ENCODE assay signal across 1 cellular context in genomic region chrX:68699960-68700746, GRCh38.
TF ChIP-seq lines count a peak whose summit lies in the region.

No MANE protein-coding gene starts in this region.

TF ChIP-seq in K562, 482 proteins besides CTCF, POLR2A, EP300 and RAD21 (continued from another document):
- TF ChIP-seq, protein P1, sequence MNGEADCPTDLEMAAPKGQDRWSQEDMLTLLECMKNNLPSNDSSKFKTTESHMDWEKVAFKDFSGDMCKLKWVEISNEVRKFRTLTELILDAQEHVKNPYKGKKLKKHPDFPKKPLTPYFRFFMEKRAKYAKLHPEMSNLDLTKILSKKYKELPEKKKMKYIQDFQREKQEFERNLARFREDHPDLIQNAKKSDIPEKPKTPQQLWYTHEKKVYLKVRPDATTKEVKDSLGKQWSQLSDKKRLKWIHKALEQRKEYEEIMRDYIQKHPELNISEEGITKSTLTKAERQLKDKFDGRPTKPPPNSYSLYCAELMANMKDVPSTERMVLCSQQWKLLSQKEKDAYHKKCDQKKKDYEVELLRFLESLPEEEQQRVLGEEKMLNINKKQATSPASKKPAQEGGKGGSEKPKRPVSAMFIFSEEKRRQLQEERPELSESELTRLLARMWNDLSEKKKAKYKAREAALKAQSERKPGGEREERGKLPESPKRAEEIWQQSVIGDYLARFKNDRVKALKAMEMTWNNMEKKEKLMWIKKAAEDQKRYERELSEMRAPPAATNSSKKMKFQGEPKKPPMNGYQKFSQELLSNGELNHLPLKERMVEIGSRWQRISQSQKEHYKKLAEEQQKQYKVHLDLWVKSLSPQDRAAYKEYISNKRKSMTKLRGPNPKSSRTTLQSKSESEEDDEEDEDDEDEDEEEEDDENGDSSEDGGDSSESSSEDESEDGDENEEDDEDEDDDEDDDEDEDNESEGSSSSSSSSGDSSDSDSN (IDR thresholded peaks at IDR 0.05; ENCODE audit: borderline replicate concordance in 1 of 2, low read depth in 2 of 2, low read length in 2 of 2), result 0 out of 4 replicates have a peak, but pooled peaks of 1 of the 2 experiments have one; percentile 29
- TF ChIP-seq YY1 (IDR thresholded peaks at IDR 0.05; ENCODE audit: borderline replicate concordance in 1 of 3, control insufficient read depth in 1 of 3, extremely low read depth in 1 of 3, insufficient read depth in 3 of 3, insufficient read length in 1 of 3, insufficient replicate concordance in 2 of 3, low read depth in 1 of 3, low read length in 2 of 3), result peak in 1 of 3 experiments; percentile 49
- peak; percentile 45; the same call in 1 of the 2 replicates for TF ChIP-seq NFIC (IDR thresholded peaks at IDR 0.05)
- no peak for TF ChIP-seq MXI1 (IDR thresholded peaks at IDR 0.05; ENCODE audit: low read depth, low read length)
- no peak for TF ChIP-seq AFF1 (IDR thresholded peaks at IDR 0.05; ENCODE audit: low read depth in 1 of 2, partially characterized antibody in 2 of 2)
- TF ChIP-seq HDAC3 (IDR thresholded peaks at IDR 0.05; ENCODE audit: borderline replicate concordance, partially characterized antibody), result peak; percentile 32
- no peak for TF ChIP-seq TBP (optimal IDR thresholded peaks at IDR 0.05; ENCODE audit: low read depth, low read length)
- no peak for TF ChIP-seq RERE (CRISPR knock-in tag; IDR thresholded peaks at IDR 0.05; ENCODE audit: borderline replicate concordance)
- TF ChIP-seq NCOA1 (IDR thresholded peaks at IDR 0.05; ENCODE audit: low read depth), result peak; percentile 44; the same call in 1 of the 2 replicates
- TF ChIP-seq MTA2 (IDR thresholded peaks at IDR 0.05; ENCODE audit: low read depth), result peak; percentile 40; the same call in 1 of the 2 replicates
- no peak for TF ChIP-seq BRF1 (IDR thresholded peaks at IDR 0.05; ENCODE audit: borderline replicate concordance, extremely low read depth, insufficient read length)
- TF ChIP-seq POLR2AphosphoS5 (IDR thresholded peaks at IDR 0.05; ENCODE audit: control insufficient read depth, insufficient read depth, low read depth, low read length), result peak; percentile 71; the same call in 1 of the 2 replicates
- TF ChIP-seq JUND (IDR thresholded peaks at IDR 0.05; ENCODE audit: borderline replicate concordance, low read depth, low read length), result 0 out of 2 replicates have a peak, but pooled peaks have one; percentile 32
- TF ChIP-seq JUND (tag; IDR thresholded peaks at IDR 0.05; ENCODE audit: borderline replicate concordance, low read depth, low read length), result no peak; the same call in 2 of the 3 replicates
- TF ChIP-seq, protein P2, sequence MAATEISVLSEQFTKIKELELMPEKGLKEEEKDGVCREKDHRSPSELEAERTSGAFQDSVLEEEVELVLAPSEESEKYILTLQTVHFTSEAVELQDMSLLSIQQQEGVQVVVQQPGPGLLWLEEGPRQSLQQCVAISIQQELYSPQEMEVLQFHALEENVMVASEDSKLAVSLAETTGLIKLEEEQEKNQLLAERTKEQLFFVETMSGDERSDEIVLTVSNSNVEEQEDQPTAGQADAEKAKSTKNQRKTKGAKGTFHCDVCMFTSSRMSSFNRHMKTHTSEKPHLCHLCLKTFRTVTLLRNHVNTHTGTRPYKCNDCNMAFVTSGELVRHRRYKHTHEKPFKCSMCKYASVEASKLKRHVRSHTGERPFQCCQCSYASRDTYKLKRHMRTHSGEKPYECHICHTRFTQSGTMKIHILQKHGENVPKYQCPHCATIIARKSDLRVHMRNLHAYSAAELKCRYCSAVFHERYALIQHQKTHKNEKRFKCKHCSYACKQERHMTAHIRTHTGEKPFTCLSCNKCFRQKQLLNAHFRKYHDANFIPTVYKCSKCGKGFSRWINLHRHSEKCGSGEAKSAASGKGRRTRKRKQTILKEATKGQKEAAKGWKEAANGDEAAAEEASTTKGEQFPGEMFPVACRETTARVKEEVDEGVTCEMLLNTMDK (IDR thresholded peaks at IDR 0.05; ENCODE audit: borderline replicate concordance, insufficient read depth, low read depth, low read length, poor library complexity, severe bottlenecking), result no peak
- TF ChIP-seq HMG20A (CRISPR knock-in tag; conservative IDR thresholded peaks at IDR 0.05), result no peak
- 0 out of 2 replicates have a peak, but pooled peaks have one; percentile 15 for TF ChIP-seq L3MBTL2 (IDR thresholded peaks at IDR 0.05)
- peak; percentile 69 for TF ChIP-seq TEAD4 (IDR thresholded peaks at IDR 0.05; ENCODE audit: low read length)
- TF ChIP-seq TEAD4 (CRISPR knock-in tag; IDR thresholded peaks at IDR 0.05; ENCODE audit: borderline replicate concordance), result no peak
- TF ChIP-seq MED1 (CRISPR knock-in tag; IDR thresholded peaks at IDR 0.05; ENCODE audit: borderline replicate concordance), result no peak
- no peak for TF ChIP-seq FOXJ3 (CRISPR knock-in tag; IDR thresholded peaks at IDR 0.05)
- peak; percentile 59 for TF ChIP-seq DPF2 (IDR thresholded peaks at IDR 0.05)
- TF ChIP-seq SAP30 (IDR thresholded peaks at IDR 0.05; ENCODE audit: borderline replicate concordance, insufficient read depth, low read depth, low read length, poor library complexity, severe bottlenecking), result no peak
- no peak for TF ChIP-seq HNRNPH1 (optimal IDR thresholded peaks at IDR 0.05; ENCODE audit: low read depth, low read length)
- no peak for TF ChIP-seq ZNF280A (IDR thresholded peaks at IDR 0.05; ENCODE audit: low read depth, partially characterized antibody)
- TF ChIP-seq, protein P3, sequence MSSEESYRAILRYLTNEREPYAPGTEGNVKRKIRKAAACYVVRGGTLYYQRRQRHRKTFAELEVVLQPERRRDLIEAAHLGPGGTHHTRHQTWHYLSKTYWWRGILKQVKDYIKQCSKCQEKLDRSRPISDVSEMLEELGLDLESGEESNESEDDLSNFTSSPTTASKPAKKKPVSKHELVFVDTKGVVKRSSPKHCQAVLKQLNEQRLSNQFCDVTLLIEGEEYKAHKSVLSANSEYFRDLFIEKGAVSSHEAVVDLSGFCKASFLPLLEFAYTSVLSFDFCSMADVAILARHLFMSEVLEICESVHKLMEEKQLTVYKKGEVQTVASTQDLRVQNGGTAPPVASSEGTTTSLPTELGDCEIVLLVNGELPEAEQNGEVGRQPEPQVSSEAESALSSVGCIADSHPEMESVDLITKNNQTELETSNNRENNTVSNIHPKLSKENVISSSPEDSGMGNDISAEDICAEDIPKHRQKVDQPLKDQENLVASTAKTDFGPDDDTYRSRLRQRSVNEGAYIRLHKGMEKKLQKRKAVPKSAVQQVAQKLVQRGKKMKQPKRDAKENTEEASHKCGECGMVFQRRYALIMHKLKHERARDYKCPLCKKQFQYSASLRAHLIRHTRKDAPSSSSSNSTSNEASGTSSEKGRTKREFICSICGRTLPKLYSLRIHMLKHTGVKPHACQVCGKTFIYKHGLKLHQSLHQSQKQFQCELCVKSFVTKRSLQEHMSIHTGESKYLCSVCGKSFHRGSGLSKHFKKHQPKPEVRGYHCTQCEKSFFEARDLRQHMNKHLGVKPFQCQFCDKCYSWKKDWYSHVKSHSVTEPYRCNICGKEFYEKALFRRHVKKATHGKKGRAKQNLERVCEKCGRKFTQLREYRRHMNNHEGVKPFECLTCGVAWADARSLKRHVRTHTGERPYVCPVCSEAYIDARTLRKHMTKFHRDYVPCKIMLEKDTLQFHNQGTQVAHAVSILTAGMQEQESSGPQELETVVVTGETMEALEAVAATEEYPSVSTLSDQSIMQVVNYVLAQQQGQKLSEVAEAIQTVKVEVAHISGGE (CRISPR knock-in tag; IDR thresholded peaks at IDR 0.05), result peak in 1 of 3 experiments; percentile 57; a peak in 2 of 6 replicates
- TF ChIP-seq POLR2G (IDR thresholded peaks at IDR 0.05; ENCODE audit: low read depth, low read length), result 0 out of 2 replicates have a peak, but pooled peaks have one; percentile 25
- TF ChIP-seq NCOR1 (IDR thresholded peaks at IDR 0.05), result peak; percentile 84
- TF ChIP-seq RNF2 (IDR thresholded peaks at IDR 0.05), result peak; percentile 31; the same call in 1 of the 2 replicates
- no peak for TF ChIP-seq FOXP1 (CRISPR knock-in tag; IDR thresholded peaks at IDR 0.05)
- TF ChIP-seq ZNF282 (CRISPR knock-in tag; IDR thresholded peaks at IDR 0.05), result no peak
- TF ChIP-seq FOXM1 (IDR thresholded peaks at IDR 0.05; ENCODE audit: low read depth), result no peak
- no peak for TF ChIP-seq FOXM1 (CRISPR knock-in tag; IDR thresholded peaks at IDR 0.05; ENCODE audit: low read depth)
